Comparison of ENCODE assay signal across 8 cellular contexts in genomic region chr6:107957909-107958688, GRCh38. TPM values are rescaled to one million over a fixed set of nuclear protein-coding genes. Genes with fewer than 3 reads are reported as not detected.
DNase-seq lines count a peak whose midpoint lies in the region; ATAC-seq and TF ChIP-seq lines count a peak whose summit lies in the region.

A gene with protein sequence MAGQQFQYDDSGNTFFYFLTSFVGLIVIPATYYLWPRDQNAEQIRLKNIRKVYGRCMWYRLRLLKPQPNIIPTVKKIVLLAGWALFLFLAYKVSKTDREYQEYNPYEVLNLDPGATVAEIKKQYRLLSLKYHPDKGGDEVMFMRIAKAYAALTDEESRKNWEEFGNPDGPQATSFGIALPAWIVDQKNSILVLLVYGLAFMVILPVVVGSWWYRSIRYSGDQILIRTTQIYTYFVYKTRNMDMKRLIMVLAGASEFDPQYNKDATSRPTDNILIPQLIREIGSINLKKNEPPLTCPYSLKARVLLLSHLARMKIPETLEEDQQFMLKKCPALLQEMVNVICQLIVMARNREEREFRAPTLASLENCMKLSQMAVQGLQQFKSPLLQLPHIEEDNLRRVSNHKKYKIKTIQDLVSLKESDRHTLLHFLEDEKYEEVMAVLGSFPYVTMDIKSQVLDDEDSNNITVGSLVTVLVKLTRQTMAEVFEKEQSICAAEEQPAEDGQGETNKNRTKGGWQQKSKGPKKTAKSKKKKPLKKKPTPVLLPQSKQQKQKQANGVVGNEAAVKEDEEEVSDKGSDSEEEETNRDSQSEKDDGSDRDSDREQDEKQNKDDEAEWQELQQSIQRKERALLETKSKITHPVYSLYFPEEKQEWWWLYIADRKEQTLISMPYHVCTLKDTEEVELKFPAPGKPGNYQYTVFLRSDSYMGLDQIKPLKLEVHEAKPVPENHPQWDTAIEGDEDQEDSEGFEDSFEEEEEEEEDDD (minus strand): TSS chr6:107958208. CDS start chr6:107958009, 199 bp downstream.

- peak within 1 kb of the TSS; percentile 99 for H2AFZ ChIP-seq in parathyroid adenoma

- H3K27ac ChIP-seq in parathyroid adenoma (peak within 1 kb of the TSS; percentile 52), tibial artery (peak within 1 kb of the TSS; percentile 78 to 92)

- H3K9me3 ChIP-seq in parathyroid adenoma (ENCODE audit: control insufficient read depth, low read length) (no peaks in the 10 kb centered on the region), tibial artery (no peaks in the 10 kb centered on the region)

- H3K4me3 ChIP-seq in GM12875 (ENCODE audit: low read depth, low read length), result peak within 1 kb of the TSS; percentile 92
- H3K4me3 ChIP-seq in parathyroid adenoma (ENCODE audit: low read depth, low read length), result peak within 1 kb of the TSS; percentile 87
- H3K4me3 ChIP-seq in tibial artery, result peak within 1 kb of the TSS; percentile 68 to 89

- H3K36me3 ChIP-seq in parathyroid adenoma (ENCODE audit: control insufficient read depth, insufficient read depth, low read length), result no peaks in the 10 kb centered on the region
- no peaks in the 10 kb centered on the region for H3K36me3 ChIP-seq in tibial artery

- peaks cover 14% of the 10 kb centered on the region for H3K4me1 ChIP-seq in parathyroid adenoma
- peaks cover 0 to 29% (median 19%) of the 10 kb centered on the region in 4 donors for H3K4me1 ChIP-seq in tibial artery

- ATAC-seq in HG02763 (IDR thresholded peaks at IDR 0.05; ENCODE audit: unreplicated experiment) (peak; percentile 96), Right ventricle myocardium inferior (peak; percentile 100)

- H3K4me2 ChIP-seq in parathyroid adenoma (ENCODE audit: low read length), result peak within 1 kb of the TSS; percentile 91

- no peak within 1 kb of the TSS for H3K9ac ChIP-seq in parathyroid adenoma

- TF ChIP-seq CTCF in GM12875 (IDR thresholded peaks at IDR 0.05; ENCODE audit: borderline replicate concordance, insufficient read depth, low read depth, low read length) (no peak), parathyroid adenoma (IDR thresholded peaks at IDR 0.05) (no peak), tibial artery (IDR thresholded peaks at IDR 0.05) (no peak)

- H3K27me3 ChIP-seq in parathyroid adenoma (ENCODE audit: control insufficient read depth, insufficient read depth, low read length), result no peaks in the 10 kb centered on the region
- no peaks in the 10 kb centered on the region for H3K27me3 ChIP-seq in tibial artery

- intact Hi-C loops in Right ventricle myocardium inferior (cut with DNase I), result no loop called here
- intact Hi-C loops in tibial artery (cut with DNase I; ENCODE audit: low total_unique reads), result loop anchor here (10.0 kb wide), 1 partner anchor 117 kb away; the partner anchor contains the start of gene OSTM1

- DNase-seq in NCI-H1417 treated with DMSO at 0.1 percent for 48 hours (lab: John Stamatoyannopoulos, UW), result peak; percentile 69
- DNase-seq in SW 1271 (lab: John Stamatoyannopoulos, UW), result peak; percentile 85 to 91
- peak; percentile 92 for DNase-seq in activated naive CD8-positive, alpha-beta T cell treated with anti-CD3 and anti-CD28 coated beads, Interleukin-2, amount 50 U/mL, for 16 hours (ENCODE audit: low read depth, low spot score)
- DNase-seq in Right ventricle myocardium inferior (ENCODE audit: missing footprints), result peak; percentile 98
- DNase-seq in tibial artery, result peak; percentile 95 to 98

- peaks cover 26% of the 10 kb centered on the region for H3K79me2 ChIP-seq in parathyroid adenoma

RNA-seq across cellular contexts. Expression of the gene that starts here (rescaled TPM):
- 52.9 TPM for total RNA-seq in Right ventricle myocardium inferior

Comparison
In these comparisons a context has a peak if more than half of its experiments do, and no peak if none do; other contexts are left out.
1. Peak in every context shown above with its lines: DNase-seq, ATAC-seq, H3K4me3 ChIP-seq and H3K27ac ChIP-seq.